9 cellular contexts compared by ENCODE assay signal in the genomic region with DNA sequence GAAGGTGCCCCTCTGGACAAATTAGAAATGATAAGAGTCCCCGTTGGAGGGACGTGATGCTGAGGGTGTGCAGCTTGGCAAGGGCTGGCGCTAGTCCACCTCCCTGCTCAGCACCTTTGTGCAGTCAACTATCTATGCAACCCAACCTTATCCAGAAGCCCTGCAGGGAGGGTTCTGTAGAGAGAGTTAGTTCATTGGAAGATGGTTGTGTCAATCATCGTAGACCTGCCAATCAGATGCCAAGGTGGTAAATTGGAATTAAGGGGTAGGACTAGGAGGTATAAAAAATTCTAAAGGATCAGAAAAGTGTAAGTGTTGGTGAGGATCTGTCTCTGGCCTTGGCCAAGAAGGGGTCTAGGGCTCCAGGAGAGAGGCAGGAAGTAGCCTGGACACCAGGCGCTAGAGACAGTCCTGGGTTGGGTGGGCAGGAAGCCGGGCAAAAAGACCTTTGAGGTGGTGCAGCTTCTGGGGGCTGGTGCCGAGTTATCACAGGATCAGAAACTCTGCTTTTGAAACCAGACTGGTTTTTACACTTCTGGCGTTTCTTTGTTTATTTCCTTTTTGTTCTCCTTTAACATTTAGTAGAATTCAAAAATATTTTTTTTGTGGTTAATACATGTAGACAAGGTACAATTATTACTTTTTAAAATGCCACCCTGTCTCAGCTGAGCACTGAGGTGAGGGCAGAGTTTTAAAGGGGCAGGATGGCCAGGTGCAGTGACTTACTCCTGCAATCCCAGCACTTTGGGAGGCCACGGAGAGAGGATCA. TPM values are rescaled to one million over a fixed set of nuclear protein-coding genes. Genes with fewer than 3 reads are reported as not detected.
DNase-seq lines count a peak whose midpoint lies in the region; ATAC-seq and TF ChIP-seq lines count a peak whose summit lies in the region.
"Had no signal": no experiment of that assay in that cellular context is flagged by ENCODE, and none has a peak within 500 bp of the region (broad histone marks: within the 10 kb centered on the region; RNA-seq: fewer than 3 reads in every experiment).

No MANE protein-coding gene starts in this region.

- no peak overlapping the region for H3K9ac ChIP-seq in HUES6 (ENCODE audit: low read length)

- H3K9me3 ChIP-seq in HUES6 (ENCODE audit: control insufficient read depth, insufficient read depth, low read depth, low read length) = no peaks in the 10 kb centered on the region

- no peak for TF ChIP-seq CTCF in osteocyte (IDR thresholded peaks at IDR 0.05)

- H3K27me3 ChIP-seq in HUES6 (ENCODE audit: control insufficient read depth, insufficient read depth, low read length) = no peaks in the 10 kb centered on the region

- H3K36me3 Mint-ChIP-seq in activated CD4-positive, alpha-beta memory T cell treated with anti-CD3 and anti-CD28 coated beads, Interleukin-2, amount 10 ng/mL, durations not matched to agents 7 days and 5 days (ENCODE audit: low read depth) = peaks cover 8% of the 10 kb centered on the region
- H3K36me3 Mint-ChIP-seq in osteocyte (ENCODE audit: unreplicated experiment) = peaks cover 11% of the 10 kb centered on the region

- peak overlapping the region; percentile 22; the same call in 1 of the 2 replicates for H3K4me3 ChIP-seq in HUES6 (ENCODE audit: low read depth, low read length)
- H3K4me3 ChIP-seq: SK-N-MC had no signal

- no peak overlapping the region for H3K27ac ChIP-seq in HUES6 (ENCODE audit: low read depth, low read length)
- H3K27ac ChIP-seq: SK-N-MC had no signal

- no peak for ATAC-seq in HG03159 (IDR thresholded peaks at IDR 0.05; ENCODE audit: unreplicated experiment)

- no peaks in the 10 kb centered on the region for H3K9me3 Mint-ChIP-seq in activated CD4-positive, alpha-beta memory T cell treated with anti-CD3 and anti-CD28 coated beads, Interleukin-2, amount 10 ng/mL, durations not matched to agents 7 days and 5 days
- H3K9me3 Mint-ChIP-seq in osteocyte (ENCODE audit: unreplicated experiment) = no peaks in the 10 kb centered on the region

- peaks cover 29% of the 10 kb centered on the region for H3K4me1 ChIP-seq in HUES6 (ENCODE audit: control insufficient read depth, insufficient read depth, low read length)

- DNase-seq in Daoy (ENCODE audit: low read depth) (peak; percentile 67), fibroblast of peridontal ligament (ENCODE audit: extremely low read depth) (peak; percentile 91), osteocyte (ENCODE audit: extremely low spot score, unreplicated experiment) (no peak), NCI-H1092 (lab: John Stamatoyannopoulos, UW) (no peak), D341Med (ENCODE audit: low spot score) (no peak)
- peak; percentile 43 for DNase-seq in activated CD4-positive, alpha-beta memory T cell treated with anti-CD3 and anti-CD28 coated beads, Interleukin-2, amount 10 ng/mL, durations not matched to agents 7 days and 5 days

- H3K36me3 ChIP-seq in HUES6 (ENCODE audit: control insufficient read depth, insufficient read depth, low read length) = no peaks in the 10 kb centered on the region

- peak overlapping the region; percentile 39 for H3K4me3 Mint-ChIP-seq in activated CD4-positive, alpha-beta memory T cell treated with anti-CD3 and anti-CD28 coated beads, Interleukin-2, amount 10 ng/mL, durations not matched to agents 7 days and 5 days
- peak overlapping the region; percentile 63 for H3K4me3 Mint-ChIP-seq in osteocyte (ENCODE audit: unreplicated experiment)

- CTCF ChIA-PET in activated CD4-positive, alpha-beta memory T cell treated with anti-CD3 and anti-CD28 coated beads, Interleukin-2, amount 10 ng/mL, durations not matched to agents 7 days and 5 days (lab: Charles Lee) = interaction anchor here (1.2 to 1.9 kb wide), 5 partner anchors 12 to 39 kb away, joined by 3 to 5 read pairs (median 3); no protein-coding TSS in a partner anchor

- POLR2A ChIA-PET in activated CD4-positive, alpha-beta memory T cell treated with anti-CD3 and anti-CD28 coated beads, Interleukin-2, amount 10 ng/mL, durations not matched to agents 7 days and 5 days (lab: Charles Lee) = interaction anchor here (1.0 to 2.6 kb wide), 7 partner anchors 9 to 64 kb away, joined by 3 to 9 read pairs (median 5); no protein-coding TSS in a partner anchor

- H3K4me1 Mint-ChIP-seq in activated CD4-positive, alpha-beta memory T cell treated with anti-CD3 and anti-CD28 coated beads, Interleukin-2, amount 10 ng/mL, durations not matched to agents 7 days and 5 days = peaks cover 47% of the 10 kb centered on the region
- H3K4me1 Mint-ChIP-seq in osteocyte (ENCODE audit: unreplicated experiment) = peaks cover 34% of the 10 kb centered on the region

- H3K27ac Mint-ChIP-seq in activated CD4-positive, alpha-beta memory T cell treated with anti-CD3 and anti-CD28 coated beads, Interleukin-2, amount 10 ng/mL, durations not matched to agents 7 days and 5 days = peak overlapping the region; percentile 72
- peak overlapping the region; percentile 87 for H3K27ac Mint-ChIP-seq in osteocyte (ENCODE audit: unreplicated experiment)

- no peaks in the 10 kb centered on the region for H3K27me3 Mint-ChIP-seq in activated CD4-positive, alpha-beta memory T cell treated with anti-CD3 and anti-CD28 coated beads, Interleukin-2, amount 10 ng/mL, durations not matched to agents 7 days and 5 days
- no peaks in the 10 kb centered on the region for H3K27me3 Mint-ChIP-seq in osteocyte (ENCODE audit: unreplicated experiment)

RNA-seq across cellular contexts. Expression of gene C1QTNF6, which starts 1.6 kb away (rescaled TPM):
- 0.30 and 0.34 TPM in 2 replicates for total RNA-seq in Daoy (2014; rRNA removed; shearing (Covaris generic))
- 10 to 100 TPM; 10.2 to 10.3 TPM for total RNA-seq in activated CD4-positive, alpha-beta memory T cell treated with anti-CD3 and anti-CD28 coated beads, Interleukin-2, amount 10 ng/mL, durations not matched to agents 7 days and 5 days
- 36.4 and 36.5 TPM in 2 replicates for total RNA-seq in osteocyte

RNA-seq across cellular contexts. Expression of gene SSTR3, which starts 25.9 kb away (rescaled TPM):
- total RNA-seq in Daoy (2014; rRNA removed; shearing (Covaris generic)) = not detected in 2 replicates
- total RNA-seq in activated CD4-positive, alpha-beta memory T cell treated with anti-CD3 and anti-CD28 coated beads, Interleukin-2, amount 10 ng/mL, durations not matched to agents 7 days and 5 days = 1 to 10 TPM; 3.4 to 3.9 TPM
- total RNA-seq in osteocyte = not detected in 2 replicates

RNA-seq across cellular contexts. Expression of gene IL2RB, which starts 36.7 kb away (rescaled TPM):
- not detected in 2 replicates for total RNA-seq in Daoy (2014; rRNA removed; shearing (Covaris generic))
- 100 to 1,000 TPM; 320 to 323 TPM for total RNA-seq in activated CD4-positive, alpha-beta memory T cell treated with anti-CD3 and anti-CD28 coated beads, Interleukin-2, amount 10 ng/mL, durations not matched to agents 7 days and 5 days
- total RNA-seq in osteocyte = 0.10 TPM in 1 of 2 replicates, not detected in the other

RNA-seq across cellular contexts. Expression of gene RAC2, which starts 57.7 kb away (rescaled TPM):
- total RNA-seq in Daoy (2014; rRNA removed; shearing (Covaris generic)) = 40.5 and 59.0 TPM in 2 replicates
- total RNA-seq in activated CD4-positive, alpha-beta memory T cell treated with anti-CD3 and anti-CD28 coated beads, Interleukin-2, amount 10 ng/mL, durations not matched to agents 7 days and 5 days = 1,000 to 10,000 TPM in 1 of 2 experiments, 100 to 1,000 TPM in 1; 984 to 1,005 TPM
- not detected in 2 replicates for total RNA-seq in osteocyte

Comparison
In these comparisons a context has a peak if more than half of its experiments do, and no peak if none do; other contexts are left out.
1. DNase-seq: peak in Daoy (single experiment), activated CD4-positive, alpha-beta memory T cell treated with anti-CD3 and anti-CD28 coated beads, Interleukin-2, amount 10 ng/mL, durations not matched to agents 7 days and 5 days (single experiment) and fibroblast of peridontal ligament (single experiment); none in osteocyte (single experiment), NCI-H1092 (single experiment) and D341Med (single experiment).
2. RNA of gene IL2RB, which starts 36.7 kb away (total RNA-seq): 320 to 323 TPM in activated CD4-positive, alpha-beta memory T cell treated with anti-CD3 and anti-CD28 coated beads, Interleukin-2, amount 10 ng/mL, durations not matched to agents 7 days and 5 days; not detected in Daoy and 0.10 TPM in osteocyte; every median in the first group is over 100 times any median in the second.